8 cellular contexts compared by ENCODE assay signal in genomic region chr20:29753410-29753715, GRCh38.
DNase-seq lines count a peak whose midpoint lies in the region; ATAC-seq, FAIRE-seq and TF ChIP-seq lines count a peak whose summit lies in the region.
"Not testable (repeated sequence)": the region's sequence is repeated elsewhere in the genome, so short reads cannot be mapped to it uniquely, and the experiment has no call there.

No MANE protein-coding gene starts in this region.

- not testable (repeated sequence) for H2AFZ ChIP-seq in K562 (ENCODE audit: low read depth, low read length)

- ATAC-seq in RWPE2 (ENCODE audit: low read depth); K562; natural killer cell treated with Interleukin-12 subunit alpha and Interleukin-12 subunit beta and Interleukin-15 and Interleukin-18, amount 100 ng/mL, for 72 hours: not testable (repeated sequence)

- not testable (repeated sequence) for H4K20me1 ChIP-seq in K562 (replicated peaks; ENCODE audit: control insufficient read depth, insufficient read depth, low read length)

- not testable (repeated sequence) for H3K9me3 ChIP-seq in RWPE2 (ENCODE audit: severe bottlenecking); K562 (replicated peaks; ENCODE audit: control insufficient read depth, insufficient read depth, low read depth, low read length); thymus (ENCODE audit: control insufficient read depth)

- POLR2A ChIA-PET in activated CD4-positive, alpha-beta memory T cell treated with anti-CD3 and anti-CD28 coated beads, Interleukin-2, amount 10 ng/mL, durations not matched to agents 7 days and 5 days (lab: Charles Lee); K562 (lab: Yijun Ruan, JAX): not testable (repeated sequence)

- not testable (repeated sequence) for H3K79me2 ChIP-seq in K562 (ENCODE audit: control insufficient read depth, insufficient read depth, low read length)

- H3K4me1 ChIP-seq in RWPE2 (ENCODE audit: insufficient read depth, poor library complexity, severe bottlenecking); K562 (replicated peaks in 1 of 2; ENCODE audit: control insufficient read depth in 2 of 2, insufficient read depth in 2 of 2, low read length in 2 of 2); thymus (ENCODE audit: control insufficient read depth, insufficient read depth, low read length): not testable (repeated sequence)

- not testable (repeated sequence) for H3K9ac ChIP-seq in K562 (ENCODE audit: insufficient read depth in 1 of 2, low read depth in 2 of 2, low read length in 2 of 2)

- not testable (repeated sequence) for H3K4me3 ChIP-seq in RWPE2 (ENCODE audit: severe bottlenecking); K562
- H3K4me3 ChIP-seq in thymus (ENCODE audit: low read length): peak overlapping the region; percentile 32

- not testable (repeated sequence) for H3K36me3 ChIP-seq in RWPE2 (ENCODE audit: low read depth); K562 (ENCODE audit: control insufficient read depth, insufficient read depth, low read length); thymus (ENCODE audit: control insufficient read depth, insufficient read depth)

- peaks cover 33% of the 10 kb centered on the region for H3K9me3 Mint-ChIP-seq in activated CD4-positive, alpha-beta memory T cell treated with anti-CD3 and anti-CD28 coated beads, Interleukin-2, amount 10 ng/mL, durations not matched to agents 7 days and 5 days
- H3K9me3 Mint-ChIP-seq in natural killer cell treated with Interleukin-12 subunit alpha and Interleukin-12 subunit beta and Interleukin-15 and Interleukin-18, amount 100 ng/mL, for 72 hours: peaks cover 31% of the 10 kb centered on the region

- H3K4me3 Mint-ChIP-seq in activated CD4-positive, alpha-beta memory T cell treated with anti-CD3 and anti-CD28 coated beads, Interleukin-2, amount 10 ng/mL, durations not matched to agents 7 days and 5 days: peak overlapping the region; percentile 69
- H3K4me3 Mint-ChIP-seq in natural killer cell treated with Interleukin-12 subunit alpha and Interleukin-12 subunit beta and Interleukin-15 and Interleukin-18, amount 100 ng/mL, for 72 hours: peak overlapping the region; percentile 38

- not testable (repeated sequence) for H3K4me2 ChIP-seq in K562 (ENCODE audit: insufficient read depth, low read length)

- DNase-seq in DMS53 (lab: John Stamatoyannopoulos, UW) (peak; percentile 64), NCI-H524 (lab: John Stamatoyannopoulos, UW) (peak; percentile 41 to 71), K562 (ENCODE audit: extremely low read depth in 1 of 4, low spot score in 3 of 4) (peak in 3 of 4 experiments; percentile 11 to 45 (median 18))
- not testable (repeated sequence) for DNase-seq in RWPE2 (ENCODE audit: low spot score); natural killer cell treated with Interleukin-12 subunit alpha and Interleukin-12 subunit beta and Interleukin-15 and Interleukin-18, amount 100 ng/mL, for 72 hours (ENCODE audit: low spot score)
- DNase-seq in activated CD4-positive, alpha-beta memory T cell treated with anti-CD3 and anti-CD28 coated beads, Interleukin-2, amount 10 ng/mL, durations not matched to agents 7 days and 5 days: peak; percentile 45

- H3K36me3 Mint-ChIP-seq in activated CD4-positive, alpha-beta memory T cell treated with anti-CD3 and anti-CD28 coated beads, Interleukin-2, amount 10 ng/mL, durations not matched to agents 7 days and 5 days (ENCODE audit: low read depth): peaks cover 14% of the 10 kb centered on the region
- peaks cover 43% of the 10 kb centered on the region for H3K36me3 Mint-ChIP-seq in natural killer cell treated with Interleukin-12 subunit alpha and Interleukin-12 subunit beta and Interleukin-15 and Interleukin-18, amount 100 ng/mL, for 72 hours

- not testable (repeated sequence) for TF ChIP-seq EP300 in K562 (IDR thresholded peaks at IDR 0.05; ENCODE audit: low read length)

- CTCF ChIA-PET in activated CD4-positive, alpha-beta memory T cell treated with anti-CD3 and anti-CD28 coated beads, Interleukin-2, amount 10 ng/mL, durations not matched to agents 7 days and 5 days (lab: Charles Lee); K562 (lab: Yijun Ruan, JAX; ENCODE audit: low intra/inter-chr PET ratio): not testable (repeated sequence)

- in situ Hi-C loops in K562 (cut with MboI): loop anchor here (25.0 kb wide), 1 partner anchor 1509 kb away; the partner anchor contains the start of gene DEFB115

- TF ChIP-seq RAD21 in K562 (CRISPR knock-in tag; conservative IDR thresholded peaks at IDR 0.05 in 1 of 2, IDR thresholded peaks at IDR 0.05 in 1 of 2): peak; percentile 59 to 77

- FAIRE-seq in K562 (lab: Jason Lieb, UNC): not testable (repeated sequence)

- peaks cover 28% of the 10 kb centered on the region for H3K4me1 Mint-ChIP-seq in activated CD4-positive, alpha-beta memory T cell treated with anti-CD3 and anti-CD28 coated beads, Interleukin-2, amount 10 ng/mL, durations not matched to agents 7 days and 5 days
- peaks cover 0 to 21% of the 10 kb centered on the region in 2 donors for H3K4me1 Mint-ChIP-seq in natural killer cell treated with Interleukin-12 subunit alpha and Interleukin-12 subunit beta and Interleukin-15 and Interleukin-18, amount 100 ng/mL, for 72 hours (ENCODE audit: low read depth in 2 of 2)

- peak overlapping the region; percentile 85 for H3K27ac Mint-ChIP-seq in activated CD4-positive, alpha-beta memory T cell treated with anti-CD3 and anti-CD28 coated beads, Interleukin-2, amount 10 ng/mL, durations not matched to agents 7 days and 5 days
- not testable (repeated sequence) for H3K27ac Mint-ChIP-seq in natural killer cell treated with Interleukin-12 subunit alpha and Interleukin-12 subunit beta and Interleukin-15 and Interleukin-18, amount 100 ng/mL, for 72 hours

- H3K27me3 Mint-ChIP-seq in activated CD4-positive, alpha-beta memory T cell treated with anti-CD3 and anti-CD28 coated beads, Interleukin-2, amount 10 ng/mL, durations not matched to agents 7 days and 5 days; natural killer cell treated with Interleukin-12 subunit alpha and Interleukin-12 subunit beta and Interleukin-15 and Interleukin-18, amount 100 ng/mL, for 72 hours: not testable (repeated sequence)

- not testable (repeated sequence) for H3K27ac ChIP-seq in RWPE2 (ENCODE audit: poor library complexity, severe bottlenecking); K562 (ENCODE audit: extremely low read depth, low read depth, low read length); thymus (ENCODE audit: low read depth)

- intact Hi-C loops in K562 (cut with micrococcal nuclease): not testable (repeated sequence)

- BruUV-seq in K562 (replicated peaks; lab: Mats Ljungman, UMichigan): not testable (repeated sequence)

- TF ChIP-seq POLR2A in K562 (conservative IDR thresholded peaks at IDR 0.05): not testable (repeated sequence)

- H3K27me3 ChIP-seq in RWPE2 (ENCODE audit: insufficient read depth, poor library complexity, severe bottlenecking); K562 (ENCODE audit: control insufficient read depth in 2 of 2, insufficient read depth in 2 of 2, low read length in 2 of 2); thymus (ENCODE audit: control insufficient read depth, insufficient read depth): not testable (repeated sequence)

- 13% methylated on average over 8 of the region's 15 CpGs for WGBS in K562 (ENCODE audit: insufficient coverage, low coverage, missing lambda C conversion rate)
- 24% methylated on average over 15 of the region's 15 CpGs for WGBS in thymus

- H3K9me1 ChIP-seq in K562 (ENCODE audit: control insufficient read depth, insufficient read depth, low read length): not testable (repeated sequence)

- TF ChIP-seq CTCF in LNCAP (IDR thresholded peaks at IDR 0.05) (peak; percentile 52; the same call in 1 of the 2 replicates), RWPE2 (IDR thresholded peaks at IDR 0.05; ENCODE audit: poor library complexity, severe bottlenecking) (peak; percentile 37), K562 (IDR thresholded peaks at IDR 0.05 in 2 of 3, conservative IDR thresholded peaks at IDR 0.05 in 1 of 3; ENCODE audit: insufficient read depth in 2 of 3, low read depth in 1 of 3, low read length in 3 of 3) (peak; percentile 44 to 57 (median 50); a peak in 3 of 6 replicates)

TF ChIP-seq in K562, 482 proteins besides CTCF, POLR2A, EP300 and RAD21 (continues in another document):
- TF ChIP-seq DEAF1 (CRISPR knock-in tag; IDR thresholded peaks at IDR 0.05): peak; percentile 17; the same call in 1 of the 2 replicates
- TF ChIP-seq SMC3 (conservative IDR thresholded peaks at IDR 0.05; ENCODE audit: insufficient read depth, low read depth, low read length): 0 out of 2 replicates have a peak, but pooled peaks have one; percentile 21
